Comparison of ENCODE assay signal across 24 cellular contexts in genomic region chr5:176513788-176514187, GRCh38. TPM values are rescaled to one million over a fixed set of nuclear protein-coding genes. Genes with fewer than 3 reads are reported as not detected.
DNase-seq lines count a peak whose midpoint lies in the region; ATAC-seq, FAIRE-seq and TF ChIP-seq lines count a peak whose summit lies in the region.
"Had no signal": no experiment of that assay in that cellular context is flagged by ENCODE, and none has a peak within 500 bp of the region (broad histone marks: within the 10 kb centered on the region; RNA-seq: fewer than 3 reads in every experiment).

No MANE protein-coding gene starts in this region.

- POLR2A ChIA-PET in HepG2 (lab: Yijun Ruan, JAX), result no interaction called here

- H3K9me3 ChIP-seq in HepG2 (ENCODE audit: low read length), result no peaks in the 10 kb centered on the region
- no peaks in the 10 kb centered on the region for H3K9me3 ChIP-seq in right lobe of liver
- no peaks in the 10 kb centered on the region for H3K9me3 ChIP-seq in RWPE2 (ENCODE audit: severe bottlenecking)
- no peaks in the 10 kb centered on the region for H3K9me3 ChIP-seq in fibroblast of lung (ENCODE audit: control insufficient read depth, insufficient read depth, low read depth, low read length)
- no peaks in the 10 kb centered on the region for H3K9me3 ChIP-seq in HAP-1
- H3K9me3 ChIP-seq: SJSA1 had no signal

- intact Hi-C loops in HepG2 (cut with micrococcal nuclease; ENCODE audit: unreplicated experiment), result no loop called here
- intact Hi-C loops in right lobe of liver (cut with DNase I), result no loop called here

- no peaks in the 10 kb centered on the region for H4K20me1 ChIP-seq in HepG2 (ENCODE audit: insufficient read depth, low read length)
- H4K20me1 ChIP-seq in fibroblast of lung (ENCODE audit: control insufficient read depth, extremely low read depth, insufficient read depth, low read length), result no peaks in the 10 kb centered on the region

- H3K79me2 ChIP-seq in HepG2 (ENCODE audit: insufficient read depth, low read length), result no peaks in the 10 kb centered on the region
- no peaks in the 10 kb centered on the region for H3K79me2 ChIP-seq in fibroblast of lung (ENCODE audit: control insufficient read depth, insufficient read depth, low read length)

- in situ Hi-C loops in HepG2 (cut with HindIII; ENCODE audit: extremely low pct_ligation_motif_present, low pct_unique_long_range_greater_than_20kb), result no loop called here
- in situ Hi-C loops in HAP-1 (cut with MboI; ENCODE audit: low sequenced_read_pairs), result no loop called here

- peaks cover 7% of the 10 kb centered on the region for H3K4me1 ChIP-seq in HepG2 (ENCODE audit: insufficient read depth, low read length)
- H3K4me1 ChIP-seq in right lobe of liver, result no peaks in the 10 kb centered on the region
- H3K4me1 ChIP-seq in RWPE2 (ENCODE audit: insufficient read depth, poor library complexity, severe bottlenecking), result no peaks in the 10 kb centered on the region
- no peaks in the 10 kb centered on the region for H3K4me1 ChIP-seq in fibroblast of lung (ENCODE audit: control insufficient read depth, extremely low read depth, insufficient read depth, low read length)
- H3K4me1 ChIP-seq in HAP-1, result no peaks in the 10 kb centered on the region

- TF ChIP-seq CTCF in HepG2 (CRISPR knock-in tag; IDR thresholded peaks at IDR 0.05), result no peak
- no peak for TF ChIP-seq CTCF in right lobe of liver (IDR thresholded peaks at IDR 0.05)
- TF ChIP-seq CTCF in RWPE2 (IDR thresholded peaks at IDR 0.05; ENCODE audit: poor library complexity, severe bottlenecking), result no peak
- no peak for TF ChIP-seq CTCF in fibroblast of lung (conservative IDR thresholded peaks at IDR 0.05 in 1 of 2, IDR thresholded peaks at IDR 0.05 in 1 of 2; ENCODE audit: low read depth in 1 of 2, low read length in 2 of 2)

- peak; percentile 31 for ATAC-seq in HepG2
- ATAC-seq in right lobe of liver, result no peak
- peak; percentile 25; the same call in 1 of the 3 replicates for ATAC-seq in RWPE2 (ENCODE audit: low read depth)

- 71% methylated on average over 12 of the region's 12 CpGs for WGBS in HepG2 (ENCODE audit: low lambda C conversion rate)
- 74% methylated on average over 12 of the region's 12 CpGs for WGBS in right lobe of liver (ENCODE audit: insufficient coverage, low coverage, low lambda C conversion rate, missing lambda C conversion rate)

- no TSS peak for BruUV-seq in HepG2 (replicated peaks; lab: Mats Ljungman, UMichigan)

- TF ChIP-seq RAD21 in HepG2 (CRISPR knock-in tag; IDR thresholded peaks at IDR 0.05), result no peak

- CTCF ChIA-PET in HepG2 (lab: Yijun Ruan, JAX; ENCODE audit: low intra/inter-chr PET ratio, low total read pairs), result no interaction called here

- peaks cover 0 to 6% of the 10 kb centered on the region in 2 experiments; a peak in 2 of 5 replicates for H3K36me3 ChIP-seq in HepG2 (replicated peaks in 1 of 2; ENCODE audit: control insufficient read depth in 1 of 2, insufficient read depth in 2 of 2, low read length in 2 of 2)
- H3K36me3 ChIP-seq in right lobe of liver, result peaks cover 0 to 6% (median under 1%) of the 10 kb centered on the region in 4 donors
- peaks cover 12% of the 10 kb centered on the region for H3K36me3 ChIP-seq in RWPE2 (ENCODE audit: low read depth)
- no peaks in the 10 kb centered on the region for H3K36me3 ChIP-seq in fibroblast of lung (ENCODE audit: control insufficient read depth, insufficient read depth, low read length)
- no peaks in the 10 kb centered on the region; the same call in 1 of the 2 replicates for H3K36me3 ChIP-seq in HAP-1 (replicated peaks)

- H3K4me3 ChIP-seq in HepG2 (replicated peaks in 1 of 3; ENCODE audit: insufficient read depth in 1 of 3, low read depth in 2 of 3, low read length in 3 of 3) (no peak overlapping the region), right lobe of liver (no peak overlapping the region), RWPE2 (ENCODE audit: severe bottlenecking) (no peak overlapping the region), fibroblast of lung (replicated peaks in 1 of 4; ENCODE audit: control extremely low read depth in 1 of 4, insufficient read depth in 1 of 4, low read depth in 3 of 4, low read length in 4 of 4) (no peak overlapping the region), HAP-1 (no peak overlapping the region)
- H3K4me3 ChIP-seq: SJSA1 had no signal

- TF ChIP-seq POLR2A in HepG2 (IDR thresholded peaks at IDR 0.05; ENCODE audit: insufficient read depth in 1 of 2, low read depth in 2 of 2, low read length in 2 of 2), result no peak
- no peak for TF ChIP-seq POLR2A in right lobe of liver (IDR thresholded peaks at IDR 0.05)

- H3K27ac ChIP-seq in HepG2 (ENCODE audit: extremely low read length, insufficient read depth, low read length) (no peak overlapping the region), right lobe of liver (no peak overlapping the region), RWPE2 (ENCODE audit: poor library complexity, severe bottlenecking) (no peak overlapping the region), fibroblast of lung (ENCODE audit: insufficient read depth, low read length) (no peak overlapping the region)
- H3K27ac ChIP-seq: SJSA1 had no signal

- TF ChIP-seq EP300 in HepG2 (IDR thresholded peaks at IDR 0.05; ENCODE audit: low read depth in 2 of 2, low read length in 2 of 2) (no peak), HepG2 (CRISPR knock-in tag; IDR thresholded peaks at IDR 0.05; ENCODE audit: borderline replicate concordance) (no peak)

- H3K27me3 ChIP-seq in HepG2 (ENCODE audit: control insufficient read depth in 1 of 2, insufficient read depth in 2 of 2, low read length in 2 of 2), result no peaks in the 10 kb centered on the region; a peak in 1 of 5 replicates
- H3K27me3 ChIP-seq in right lobe of liver, result no peaks in the 10 kb centered on the region
- no peaks in the 10 kb centered on the region for H3K27me3 ChIP-seq in RWPE2 (ENCODE audit: insufficient read depth, poor library complexity, severe bottlenecking)
- no peaks in the 10 kb centered on the region for H3K27me3 ChIP-seq in fibroblast of lung (ENCODE audit: control insufficient read depth, insufficient read depth, low read length)
- H3K27me3 ChIP-seq in HAP-1 (ENCODE audit: low read depth), result no peaks in the 10 kb centered on the region
- H3K27me3 ChIP-seq: SJSA1 had no signal

- no peak for FAIRE-seq in HepG2 (lab: Jason Lieb, UNC)
- FAIRE-seq: A204.1, GM12891, GM18507, H54 had no signal

- DNase-seq in HepG2 (ENCODE audit: low spot score) (no peak), right lobe of liver (no peak), RWPE2 (ENCODE audit: low spot score) (no peak), fibroblast of lung (ENCODE audit: low read depth in 2 of 2) (no peak), midbrain (lab: John Stamatoyannopoulos, UW) (no peak), iPS-NIHi7 (ENCODE audit: extremely low spot score) (no peak), middle frontal gyrus (ENCODE audit: extremely low spot score, low spot score) (no peak), HAP-1 (ENCODE audit: low spot score in 2 of 2) (no peak)
- DNase-seq: C1 segment of cervical spinal cord, GF-D8, NCI-H1417, NCI-H1930, NCI-H446, NCI-H69, RPMI8226 had no signal

- no peak overlapping the region for H2AFZ ChIP-seq in HepG2 (ENCODE audit: low read length)
- no peak overlapping the region for H2AFZ ChIP-seq in fibroblast of lung (ENCODE audit: low read length)

- no peak overlapping the region for H3K9ac ChIP-seq in HepG2 (ENCODE audit: insufficient read depth, low read depth, low read length)
- H3K9ac ChIP-seq in fibroblast of lung (ENCODE audit: insufficient read depth, low read length), result no peak overlapping the region

- no peak overlapping the region for H3K4me2 ChIP-seq in HepG2 (ENCODE audit: low read depth, low read length)
- H3K4me2 ChIP-seq in fibroblast of lung (ENCODE audit: extremely low read depth, insufficient read depth, low read length), result peak overlapping the region; percentile 13

RNA-seq across cellular contexts. Expression of gene RNF44, which starts 23.4 kb away (rescaled TPM):
- total RNA-seq in HepG2 (2016; rRNA removed; fragmentation: Illumina TruSeq; extraction: Trizol) (5.1 and 9.2 TPM in 2 replicates), right lobe of liver (10 to 100 TPM in 4 of 6 experiments, 1 to 10 TPM in 2; 5.1 to 16.3 (median 12.7) TPM), fibroblast of lung (2.3 and 2.6 TPM in 2 replicates)
- total RNA-seq in HepG2 (2016; cell fraction: cytosol; rRNA removed; fragmentation: Illumina TruSeq; extraction: Trizol; ENCODE audit: low read depth), result 7.2 and 9.4 TPM in 2 replicates
- total RNA-seq in HepG2 (2016; cell fraction: insoluble cytoplasmic fraction; rRNA removed; fragmentation: Illumina TruSeq; extraction: Trizol), result 4.4 and 8.7 TPM in 2 replicates
- 7.2 and 9.8 TPM in 2 replicates for total RNA-seq in HepG2 (2016; cell fraction: membrane; rRNA removed; fragmentation: Illumina TruSeq; extraction: Trizol)
- total RNA-seq in HepG2 (2016; cell fraction: nucleus; rRNA removed; fragmentation: Illumina TruSeq; extraction: Trizol), result 9.4 and 17.1 TPM in 2 replicates
- polyA plus RNA-seq in HepG2 (2011; rRNA removed) (16.8 and 19.1 TPM in 2 replicates), fibroblast of lung (1.4 and 2.4 TPM in 2 replicates)
- 6.8 and 9.5 TPM in 2 replicates for polyA plus RNA-seq in HepG2 (2011; cell fraction: cytosol; rRNA removed)
- 134 and 149 TPM in 2 replicates for polyA plus RNA-seq in HepG2 (2011; cell fraction: nucleus; rRNA removed)
- polyA plus RNA-seq in HepG2 (2012), result 37.8 and 52.8 TPM in 2 replicates
- polyA plus RNA-seq in HepG2 (2016; cell fraction: cytosol; fragmentation: Illumina TruSeq; extraction: Trizol; ENCODE audit: low read depth), result 2.3 and 2.5 TPM in 2 replicates
- 15.8 and 20.6 TPM in 2 replicates for polyA plus RNA-seq in HepG2 (2016; cell fraction: insoluble cytoplasmic fraction; fragmentation: Illumina TruSeq; extraction: Trizol; ENCODE audit: low read depth)
- polyA plus RNA-seq in HepG2 (2016; cell fraction: membrane; fragmentation: Illumina TruSeq; extraction: Trizol; ENCODE audit: low read depth), result 9.4 and 9.7 TPM in 2 replicates
- 52.0 and 60.3 TPM in 2 replicates for polyA plus RNA-seq in HepG2 (2016; cell fraction: nucleus; fragmentation: Illumina TruSeq; extraction: Trizol; ENCODE audit: insufficient read depth, low read depth)
- 18.3 and 21.3 TPM in 2 replicates for polyA minus RNA-seq in HepG2 (2011; rRNA and poly(A)+ RNA removed; ENCODE audit: low replicate concordance)
- polyA minus RNA-seq in HepG2 (2011; cell fraction: cytosol; rRNA and poly(A)+ RNA removed), result 16.1 and 19.0 TPM in 2 replicates
- polyA minus RNA-seq in HepG2 (2011; cell fraction: nucleus; rRNA and poly(A)+ RNA removed), result 28.3 and 33.1 TPM in 2 replicates
- 4.5 and 5.1 TPM in 2 replicates for polyA plus RNA-seq in fibroblast of lung (2012)
- 3.4 and 5.1 TPM in 2 replicates for polyA minus RNA-seq in fibroblast of lung (ENCODE audit: low replicate concordance)

RNA-seq across cellular contexts. Expression of gene CDHR2, which starts 35.4 kb away (rescaled TPM):
- total RNA-seq in HepG2 (2016; rRNA removed; fragmentation: Illumina TruSeq; extraction: Trizol) (7.8 and 17.9 TPM in 2 replicates), right lobe of liver (10 to 100 TPM in 4 of 6 experiments, 1 to 10 TPM in 2; 6.8 to 89.2 (median 41.2) TPM), fibroblast of lung (under 0.01 TPM in 1 of 2 replicates, not detected in the other)
- 3.8 and 4.0 TPM in 2 replicates for total RNA-seq in HepG2 (2016; cell fraction: cytosol; rRNA removed; fragmentation: Illumina TruSeq; extraction: Trizol; ENCODE audit: low read depth)
- 5.3 and 18.3 TPM in 2 replicates for total RNA-seq in HepG2 (2016; cell fraction: insoluble cytoplasmic fraction; rRNA removed; fragmentation: Illumina TruSeq; extraction: Trizol)
- 7.4 and 8.2 TPM in 2 replicates for total RNA-seq in HepG2 (2016; cell fraction: membrane; rRNA removed; fragmentation: Illumina TruSeq; extraction: Trizol)
- 19.1 and 22.7 TPM in 2 replicates for total RNA-seq in HepG2 (2016; cell fraction: nucleus; rRNA removed; fragmentation: Illumina TruSeq; extraction: Trizol)
- polyA plus RNA-seq in HepG2 (2011; rRNA removed) (20.9 and 27.3 TPM in 2 replicates), fibroblast of lung (not detected in 2 replicates)
- 14.0 and 14.6 TPM in 2 replicates for polyA plus RNA-seq in HepG2 (2011; cell fraction: cytosol; rRNA removed)
- polyA plus RNA-seq in HepG2 (2011; cell fraction: nucleus; rRNA removed), result 70.0 and 99.3 TPM in 2 replicates
- polyA plus RNA-seq in HepG2 (2012), result 15.8 and 16.5 TPM in 2 replicates
- polyA plus RNA-seq in HepG2 (2016; cell fraction: cytosol; fragmentation: Illumina TruSeq; extraction: Trizol; ENCODE audit: low read depth), result 2.7 and 3.5 TPM in 2 replicates
- 6.8 and 7.1 TPM in 2 replicates for polyA plus RNA-seq in HepG2 (2016; cell fraction: insoluble cytoplasmic fraction; fragmentation: Illumina TruSeq; extraction: Trizol; ENCODE audit: low read depth)
- 4.6 and 6.1 TPM in 2 replicates for polyA plus RNA-seq in HepG2 (2016; cell fraction: membrane; fragmentation: Illumina TruSeq; extraction: Trizol; ENCODE audit: low read depth)
- polyA plus RNA-seq in HepG2 (2016; cell fraction: nucleus; fragmentation: Illumina TruSeq; extraction: Trizol; ENCODE audit: insufficient read depth, low read depth), result 48.7 and 52.7 TPM in 2 replicates
- 0.07 and 41.0 TPM in 2 replicates for polyA minus RNA-seq in HepG2 (2011; rRNA and poly(A)+ RNA removed; ENCODE audit: low replicate concordance)
- 12.1 and 12.2 TPM in 2 replicates for polyA minus RNA-seq in HepG2 (2011; cell fraction: cytosol; rRNA and poly(A)+ RNA removed)
- 15.5 and 15.7 TPM in 2 replicates for polyA minus RNA-seq in HepG2 (2011; cell fraction: nucleus; rRNA and poly(A)+ RNA removed)
- polyA plus RNA-seq in fibroblast of lung (2012), result 0.25 and 0.44 TPM in 2 replicates
- not detected in 2 replicates for polyA minus RNA-seq in fibroblast of lung (ENCODE audit: low replicate concordance)
- total RNA-seq: Daoy, HT1080, LHCN-M2, SJSA1 had no signal
- polyA plus RNA-seq: IgD-negative memory B cell had no signal

Comparison
In these comparisons a context has a peak if more than half of its experiments do, and no peak if none do; other contexts are left out.
1. ATAC-seq: peak in HepG2 (single experiment) and RWPE2 (single experiment); none in right lobe of liver (0 of 4).